ENCODE assay signal across 9 cellular contexts in the genomic region with DNA sequence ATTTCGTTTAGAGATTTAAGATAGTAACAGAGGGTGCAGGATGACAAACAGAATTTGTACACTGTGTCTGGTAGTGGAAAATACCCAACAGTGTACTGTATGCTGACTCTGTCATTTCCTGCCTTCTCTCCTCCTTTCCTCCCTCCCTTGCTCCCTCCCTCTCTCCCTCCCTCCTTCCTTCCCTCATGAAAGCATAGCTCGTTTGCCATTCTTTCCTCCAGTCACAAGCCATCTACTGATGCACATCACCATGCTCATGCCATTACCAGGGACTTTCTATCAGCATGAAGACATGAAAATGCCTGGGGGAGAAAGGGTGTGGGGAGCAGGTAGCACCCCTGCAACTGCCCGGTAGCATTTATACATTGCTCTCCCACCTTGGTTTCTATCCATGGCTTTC. TPM values are rescaled to one million over a fixed set of nuclear protein-coding genes. Genes with fewer than 3 reads are reported as not detected.
A peak's percentile ranks its signal among the peaks of the same experiment; 100 is the strongest.
DNase-seq lines count a peak whose midpoint lies in the region; ATAC-seq, FAIRE-seq and TF ChIP-seq lines count a peak whose summit lies in the region.
"Not testable (repeated sequence)": the region's sequence is repeated elsewhere in the genome, so short reads cannot be mapped to it uniquely, and the experiment has no call there.
"Had no signal": no experiment of that assay in that cellular context is flagged by ENCODE, and none has a peak within 500 bp of the region (broad histone marks: within the 10 kb centered on the region; RNA-seq: fewer than 3 reads in every experiment).

No MANE protein-coding gene starts in this region.

- H3K4me2 ChIP-seq in IMR-90 (ENCODE audit: low read depth, low read length); skeletal muscle satellite cell (ENCODE audit: low read length): not testable (repeated sequence)
- peak overlapping the region; percentile 50 for H3K4me2 ChIP-seq in PC-9

- H3K9me2 ChIP-seq in PC-9 (ENCODE audit: insufficient read depth), result not testable (repeated sequence)

- ATAC-seq in IMR-90 (ENCODE audit: low read depth) (peak; percentile 39), SK-N-SH treated with all-trans-retinoic acid at 6 μM for 48 hours (peak; percentile 67)
- ATAC-seq in foreskin keratinocyte, result not testable (repeated sequence)

- peaks cover 12% of the 10 kb centered on the region; the same call in 1 of the 2 replicates for H3F3A ChIP-seq in PC-9 (ENCODE audit: insufficient read depth, low read depth)

- in situ Hi-C loops in IMR-90 (cut with MboI; ENCODE audit: low sequenced_read_pairs), result not testable (repeated sequence)

- not testable (repeated sequence) for H3K36me3 ChIP-seq in IMR-90 (ENCODE audit: control insufficient read depth, insufficient read depth, low read length); PC-9 (ENCODE audit: low read depth); skeletal muscle satellite cell (ENCODE audit: insufficient read depth, low read length)

- peak overlapping the region; percentile 100 for H2AK5ac ChIP-seq in IMR-90 (ENCODE audit: low read depth, low read length)

- POLR2A ChIA-PET in IMR-90 (lab: Charles Lee; ENCODE audit: unreplicated experiment), result interaction anchor here (0.6 to 0.7 kb wide), 2 partner anchors 67 to 221 kb away, joined by 3 read pairs; a partner anchor contains a TSS
- POLR2A ChIA-PET in PC-9 (lab: Charles Lee; ENCODE audit: unreplicated experiment), result not testable (repeated sequence)

- H3K79me1 ChIP-seq in IMR-90 (ENCODE audit: low read depth in 1 of 2, low read length in 2 of 2), result peaks cover 0 to 17% of the 10 kb centered on the region in 2 experiments; a peak in 3 of 4 replicates

- TF ChIP-seq CTCF in AG10803 (conservative IDR thresholded peaks at IDR 0.05; ENCODE audit: low read length); IMR-90 (conservative IDR thresholded peaks at IDR 0.05; ENCODE audit: low read depth, low read length); PC-9 (conservative IDR thresholded peaks at IDR 0.05); foreskin keratinocyte (conservative IDR thresholded peaks at IDR 0.05): not testable (repeated sequence)

- H3K14ac ChIP-seq in IMR-90 (replicated peaks; ENCODE audit: low read depth, low read length), result peak overlapping the region; percentile 95

- H3K23ac ChIP-seq in IMR-90 (ENCODE audit: low read depth, low read length), result peak overlapping the region; percentile 79

- FAIRE-seq in H54 (lab: Jason Lieb, UNC), result peak; percentile 86

- H3K9ac ChIP-seq in IMR-90 (ENCODE audit: low read depth, low read length) (peak overlapping the region; percentile 33; the same call in 1 of the 2 replicates), skeletal muscle satellite cell (ENCODE audit: low read depth, low read length) (peak overlapping the region; percentile 9)

- CTCF ChIA-PET in IMR-90 (lab: Yijun Ruan, JAX), result not testable (repeated sequence)
- CTCF ChIA-PET in PC-9 (lab: Charles Lee), result interaction anchor here (0.6 kb wide), 1 partner anchor 144 kb away, joined by 7 read pairs; no protein-coding TSS in a partner anchor

- H4K8ac ChIP-seq in IMR-90 (ENCODE audit: low read depth in 2 of 2, low read length in 2 of 2), result peak overlapping the region; percentile 44 to 91

- not testable (repeated sequence) for H2AFZ ChIP-seq in IMR-90 (replicated peaks; ENCODE audit: low read length, poor library complexity); PC-9

- H3K4me1 ChIP-seq in IMR-90 (ENCODE audit: control insufficient read depth, insufficient read depth, low read length) (peaks cover 13% of the 10 kb centered on the region; the same call in 1 of the 2 replicates), PC-9 (replicated peaks; ENCODE audit: insufficient read depth) (peaks cover 29% of the 10 kb centered on the region), foreskin keratinocyte (peaks cover 36% of the 10 kb centered on the region), skeletal muscle satellite cell (ENCODE audit: control insufficient read depth, insufficient read depth, low read length) (peaks cover 20% of the 10 kb centered on the region)

- not testable (repeated sequence) for TF ChIP-seq POLR2A in H54 (IDR thresholded peaks at IDR 0.05; ENCODE audit: low read depth, low read length); IMR-90 (IDR thresholded peaks at IDR 0.05; ENCODE audit: low read depth, low read length)

- not testable (repeated sequence) for BruUV-seq in IMR-90 (replicated peaks; lab: Mats Ljungman, UMichigan); PC-9 (replicated peaks; lab: Mats Ljungman, UMichigan)

- H4K20me1 ChIP-seq in IMR-90 (ENCODE audit: insufficient read depth, low read length); PC-9 (ENCODE audit: insufficient read depth): not testable (repeated sequence)

- H4K5ac ChIP-seq in IMR-90 (ENCODE audit: low read depth, low read length), result peak overlapping the region; percentile 95

- peak overlapping the region; percentile 98 for H2BK120ac ChIP-seq in IMR-90 (ENCODE audit: low read depth, low read length)

- peak overlapping the region; percentile 96 for H3K4ac ChIP-seq in IMR-90 (ENCODE audit: low read depth, low read length)

- intact Hi-C loops in IMR-90 (cut with micrococcal nuclease); PC-9 (cut with micrococcal nuclease; ENCODE audit: unreplicated experiment): not testable (repeated sequence)

- WGBS in IMR-90 (ENCODE audit: extremely low coverage in 2 of 2, insufficient read length in 1 of 2), 2 experiments, result 0% methylated on average over 1 of the region's 3 CpGs; no CpG with 5 or more reads in 1 of the 2 experiments

- H3K9me3 ChIP-seq in IMR-90 (ENCODE audit: control insufficient read depth, insufficient read depth, low read length); PC-9 (ENCODE audit: insufficient read depth, low read depth); skeletal muscle satellite cell (replicated peaks; ENCODE audit: low read length): not testable (repeated sequence)

- not testable (repeated sequence) for H3K79me2 ChIP-seq in PC-9 (ENCODE audit: low read depth)

- DNase-seq in AG10803 (ENCODE audit: low read depth) (peak; percentile 13), IMR-90 (peak; percentile 44), PC-9 (peak in 1 of 2 experiments; percentile 1), foreskin keratinocyte (peak in 1 of 2 donors; percentile 75)
- DNase-seq in H54 (ENCODE audit: insufficient read length, low spot score); epithelial cell of prostate (ENCODE audit: low read depth, low spot score): not testable (repeated sequence)

- H2BK5ac ChIP-seq in IMR-90 (ENCODE audit: low read depth, low read length, poor library complexity, severe bottlenecking), result peak overlapping the region; percentile 100

- not testable (repeated sequence) for TF ChIP-seq RAD21 in IMR-90 (IDR thresholded peaks at IDR 0.05; ENCODE audit: low read length)

- peak overlapping the region; percentile 93 for H3K27ac ChIP-seq in IMR-90 (ENCODE audit: insufficient read depth, low read length)
- peak overlapping the region; percentile 72 for H3K27ac ChIP-seq in PC-9
- H3K27ac ChIP-seq in epithelial cell of prostate, result peak overlapping the region; percentile 69
- H3K27ac ChIP-seq in foreskin keratinocyte, result peak overlapping the region; percentile 76

- H2BK20ac ChIP-seq in IMR-90 (ENCODE audit: low read depth, low read length), result peak overlapping the region; percentile 97

- not testable (repeated sequence) for H3K4me3 ChIP-seq in AG10803 (ENCODE audit: low read length); IMR-90 (ENCODE audit: insufficient read depth, low read depth, low read length); PC-9; skeletal muscle satellite cell (ENCODE audit: low read length)

- not testable (repeated sequence) for H3K27me3 ChIP-seq in IMR-90 (ENCODE audit: control insufficient read depth, insufficient read depth, low read length); PC-9 (ENCODE audit: insufficient read depth, low read depth); foreskin keratinocyte; skeletal muscle satellite cell (ENCODE audit: control insufficient read depth, insufficient read depth, low read length)

- peak overlapping the region; percentile 85 for H4K91ac ChIP-seq in IMR-90 (ENCODE audit: insufficient read depth, low read depth, low read length)

- dilution Hi-C loops in IMR-90 (cut with HindIII; ENCODE audit: low sequenced_read_pairs, unreplicated experiment), result not testable (repeated sequence)

- not testable (repeated sequence) for H2AK9ac ChIP-seq in IMR-90 (replicated peaks; ENCODE audit: low read depth, low read length, poor library complexity)

- peak overlapping the region; percentile 72 for H3K18ac ChIP-seq in IMR-90 (ENCODE audit: low read depth, low read length)

- peak overlapping the region; percentile 96 for H3K56ac ChIP-seq in IMR-90 (ENCODE audit: extremely low read depth, insufficient read depth, low read length)

- peak overlapping the region; percentile 45; the same call in 2 of the 3 replicates for H2BK15ac ChIP-seq in IMR-90 (ENCODE audit: low read depth, low read length)

- peaks cover 12% of the 10 kb centered on the region; the same call in 1 of the 2 replicates for H3K9me1 ChIP-seq in IMR-90 (ENCODE audit: insufficient read depth, low read length)

TF ChIP-seq in IMR-90, 13 proteins besides CTCF, POLR2A, EP300 and RAD21:
- peak; percentile 47; the same call in 1 of the 2 replicates for TF ChIP-seq MAZ (IDR thresholded peaks at IDR 0.05; ENCODE audit: borderline replicate concordance, low read depth, low read length)

RNA-seq across cellular contexts. Expression of a gene that starts 37.0 kb away (rescaled TPM):
- total RNA-seq in IMR-90 (2012; rRNA removed), result 0.18 and 0.28 TPM in 2 replicates
- polyA plus RNA-seq in IMR-90 (2012; rRNA removed), result 0.29 and 0.31 TPM in 2 replicates
- 0.14 and 0.16 TPM in 2 replicates for polyA plus RNA-seq in IMR-90 (2012; cell fraction: cytosol; rRNA removed)
- polyA plus RNA-seq in IMR-90 (2012; cell fraction: nucleus; rRNA removed; ENCODE audit: low replicate concordance), result 0.28 TPM in 1 of 2 replicates, not detected in the other
- not detected in 2 replicates for total RNA-seq in PC-9 (2021)
- total RNA-seq in foreskin keratinocyte, result not detected in 2 replicates
- not detected in 2 replicates for polyA plus RNA-seq in foreskin keratinocyte
- not detected in 2 replicates for total RNA-seq in skeletal muscle satellite cell (2012; rRNA removed)
- polyA plus RNA-seq: CD4-positive, CD25-positive, alpha-beta regulatory T cell had no signal
